Comparison of ENCODE assay signal across 19 cellular contexts in the genomic region with DNA sequence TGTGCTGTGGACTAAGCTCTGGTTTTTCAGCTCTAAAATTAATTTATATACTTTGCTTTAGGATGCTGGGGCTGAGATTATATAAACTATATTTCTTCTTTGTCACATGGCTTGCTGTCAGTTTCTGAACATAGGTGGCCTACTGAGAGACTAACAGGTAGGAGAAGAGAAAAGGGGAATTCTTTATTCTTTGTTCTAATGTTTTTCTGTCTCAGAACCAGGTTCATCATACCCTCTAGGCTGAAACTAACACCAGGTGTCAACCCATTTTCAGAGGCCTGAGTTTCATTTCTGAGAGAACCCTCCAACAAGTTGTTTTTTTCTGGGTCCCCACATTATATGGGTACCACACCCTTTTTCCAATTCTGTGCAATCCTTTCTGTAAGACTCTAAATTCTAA.
A peak's percentile ranks its signal among the peaks of the same experiment; 100 is the strongest.
DNase-seq lines count a peak whose midpoint lies in the region; ATAC-seq, FAIRE-seq and TF ChIP-seq lines count a peak whose summit lies in the region.
"Had no signal": no experiment of that assay in that cellular context is flagged by ENCODE, and none has a peak within 500 bp of the region (broad histone marks: within the 10 kb centered on the region; RNA-seq: fewer than 3 reads in every experiment).

No MANE protein-coding gene starts in this region.

- ATAC-seq in GM19455 (IDR thresholded peaks at IDR 0.05; ENCODE audit: unreplicated experiment) (peak; percentile 80), HG02623 (IDR thresholded peaks at IDR 0.05; ENCODE audit: unreplicated experiment) (peak; percentile 80), HG03354 (IDR thresholded peaks at IDR 0.05; ENCODE audit: poor library complexity, severe bottlenecking, unreplicated experiment) (peak; percentile 56), left lung (no peak)
- ATAC-seq: stimulated activated naive B cell treated with anti-CD40 and anti-IgM and Interleukin-4, amounts not matched to agents 10 μg/mL and 1 μg/mL and 100 μg/mL, for 72 hours had no signal

- DNase-seq in GM12865 (ENCODE audit: low read depth) (peak; percentile 68), D721Med (ENCODE audit: insufficient read length, low spot score) (no peak), foreskin melanocyte (no peak), left lung (no peak)
- DNase-seq in activated CD4-positive, alpha-beta T cell treated with anti-CD3 and anti-CD28 coated beads, Interleukin-2, amount 50 U/mL, for 4 hours = no peak
- DNase-seq: activated CD4-positive, alpha-beta memory T cell treated with anti-CD3 and anti-CD28 coated beads for 36 hours; amniotic stem cell; CD4-positive, CD25-positive, alpha-beta regulatory T cell; islet precursor cell; NCI-H1048; nucleus accumbens; SJCRH30; stimulated activated naive B cell treated with anti-CD40 and anti-IgM and Interleukin-4, amounts not matched to agents 10 μg/mL and 1 μg/mL and 100 μg/mL, for 72 hours; upper lobe of left lung had no signal

- H3K36me3 ChIP-seq in left lung = no peaks in the 10 kb centered on the region
- H3K36me3 ChIP-seq: SJCRH30, upper lobe of left lung had no signal

- H3K4me1 ChIP-seq in left lung = no peaks in the 10 kb centered on the region
- H3K4me1 ChIP-seq: SJCRH30, upper lobe of left lung had no signal

- TF ChIP-seq CTCF in GM12865 (IDR thresholded peaks at IDR 0.05; ENCODE audit: insufficient read depth, low read depth, low read length, missing control alignments) (no peak), D721Med (IDR thresholded peaks at IDR 0.05; ENCODE audit: insufficient read depth, missing control alignments) (no peak), left lung (IDR thresholded peaks at IDR 0.05) (no peak)

- FAIRE-seq in D721Med (lab: Jason Lieb, UNC) = no peak
- FAIRE-seq: endothelial cell of umbilical vein had no signal

- H3K27me3 ChIP-seq in left lung = no peaks in the 10 kb centered on the region
- H3K27me3 ChIP-seq: SJCRH30, upper lobe of left lung had no signal

- intact Hi-C loops in left lung (cut with DNase I) = no loop called here

- H3K4me3 ChIP-seq in GM12865 (ENCODE audit: low read depth, low read length) = no peak overlapping the region
- H3K4me3 ChIP-seq in left lung = no peak overlapping the region
- H3K4me3 ChIP-seq: SJCRH30, skin epidermis, upper lobe of left lung had no signal

- peaks cover 0 to 7% of the 10 kb centered on the region in 2 donors for H3K9me3 ChIP-seq in left lung
- H3K9me3 ChIP-seq: SJCRH30, upper lobe of left lung had no signal

- H3K27ac ChIP-seq in left lung = no peak overlapping the region
- H3K27ac ChIP-seq: SJCRH30, skin epidermis, upper lobe of left lung had no signal
